ENCODE assay signal across 8 cellular contexts in the genomic region with DNA sequence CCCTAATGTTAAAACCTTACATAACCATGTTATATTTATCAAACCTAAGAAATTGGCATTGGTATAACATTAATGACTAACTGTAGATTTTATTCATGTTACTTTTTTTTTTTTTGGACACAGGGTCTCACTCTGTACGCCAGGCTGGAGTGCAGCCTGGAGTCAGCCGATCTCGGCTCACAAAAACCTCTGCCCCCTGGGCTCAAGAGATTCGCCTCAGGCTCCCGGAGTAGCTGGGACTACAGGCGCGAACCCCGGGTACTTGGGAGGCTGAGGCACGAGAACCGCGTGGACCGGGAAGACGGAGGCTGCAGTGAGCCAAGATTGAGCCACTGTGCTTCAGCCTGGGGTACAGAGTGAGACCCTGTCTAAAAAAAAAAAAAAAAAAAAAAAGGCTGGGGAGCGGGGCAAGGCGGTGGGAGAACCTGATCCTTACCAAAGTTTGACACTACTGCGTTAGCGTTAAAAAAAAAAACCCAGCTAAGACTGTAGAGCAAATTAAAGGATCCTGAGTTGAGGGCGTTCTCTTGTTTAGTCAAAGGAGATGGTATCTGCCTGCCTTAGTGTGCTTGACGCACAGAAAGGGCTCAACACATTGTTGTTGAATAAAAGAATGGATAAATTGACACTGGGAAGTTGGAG. TPM values are rescaled to one million over a fixed set of nuclear protein-coding genes. Genes with fewer than 3 reads are reported as not detected.
DNase-seq lines count a peak whose midpoint lies in the region; FAIRE-seq and TF ChIP-seq lines count a peak whose summit lies in the region.
"Not testable (repeated sequence)": the region's sequence is repeated elsewhere in the genome, so short reads cannot be mapped to it uniquely, and the experiment has no call there.

No MANE protein-coding gene starts in this region.

- H3K56ac ChIP-seq in H1 (replicated peaks; ENCODE audit: insufficient read length, low read depth, low read length) = not testable (repeated sequence)

- not testable (repeated sequence) for H2BK5ac ChIP-seq in H1 (ENCODE audit: low read depth, low read length)

- H3K27me3 Mint-ChIP-seq in activated naive CD4-positive, alpha-beta T cell treated with anti-CD3 and anti-CD28 coated beads for 36 hours (ENCODE audit: low read depth) = not testable (repeated sequence)
- H3K27me3 Mint-ChIP-seq in immature natural killer cell (ENCODE audit: low read depth in 3 of 3) = peaks cover 15 to 22% (median 21%) of the 10 kb centered on the region in 3 donors
- H3K27me3 Mint-ChIP-seq in type B pancreatic cell = peaks cover 61% of the 10 kb centered on the region

- intact Hi-C loops in activated naive CD4-positive, alpha-beta T cell treated with anti-CD3 and anti-CD28 coated beads for 36 hours (cut with micrococcal nuclease) = loop anchor here (1.0 to 2.0 kb wide), 3 partner anchors 43 to 131 kb away; no protein-coding TSS in a partner anchor

- H2BK12ac ChIP-seq in H1 (ENCODE audit: low read depth, low read length) = not testable (repeated sequence)

- not testable (repeated sequence) for H3K4ac ChIP-seq in H1 (replicated peaks; ENCODE audit: insufficient read length, low read depth, low read length)

- CTCF ChIA-PET in activated naive CD4-positive, alpha-beta T cell treated with anti-CD3 and anti-CD28 coated beads for 36 hours (lab: Charles Lee) = interaction anchor here (0.6 to 0.7 kb wide), 2 partner anchors 204 to 210 kb away, joined by 3 to 4 read pairs; no protein-coding TSS in a partner anchor
- CTCF ChIA-PET in H1 (lab: Charles Lee; ENCODE audit: partially characterized antibody) = not testable (repeated sequence)

- H3K14ac ChIP-seq in H1 (ENCODE audit: insufficient read length) = not testable (repeated sequence)

- not testable (repeated sequence) for H4K20me1 ChIP-seq in H1 (replicated peaks in 1 of 2; ENCODE audit: control insufficient read depth in 1 of 2, insufficient read depth in 2 of 2, low read length in 2 of 2); osteoblast (ENCODE audit: insufficient read depth, low read length)

- H2BK20ac ChIP-seq in H1 (ENCODE audit: low read length) = not testable (repeated sequence)

- TF ChIP-seq EP300 in H1 (IDR thresholded peaks at IDR 0.05; ENCODE audit: borderline replicate concordance in 1 of 2, low read depth in 2 of 2, low read length in 2 of 2) = not testable (repeated sequence)

- H3K23ac ChIP-seq in H1 (ENCODE audit: insufficient read length) = not testable (repeated sequence)

- H3K4me3 Mint-ChIP-seq in activated naive CD4-positive, alpha-beta T cell treated with anti-CD3 and anti-CD28 coated beads for 36 hours = peak overlapping the region; percentile 88
- H3K4me3 Mint-ChIP-seq in immature natural killer cell (peak overlapping the region; percentile 90 to 97 (median 96)), type B pancreatic cell (peak overlapping the region; percentile 96)

- H2BK15ac ChIP-seq in H1 (ENCODE audit: low read length) = not testable (repeated sequence)

- not testable (repeated sequence) for H4K5ac ChIP-seq in H1 (ENCODE audit: insufficient read length, low read depth, low read length)

- not testable (repeated sequence) for H3K9me3 Mint-ChIP-seq in activated naive CD4-positive, alpha-beta T cell treated with anti-CD3 and anti-CD28 coated beads for 36 hours; immature natural killer cell; type B pancreatic cell

- not testable (repeated sequence) for H4K8ac ChIP-seq in H1 (ENCODE audit: extremely low read depth, insufficient read depth, low read length)

- not testable (repeated sequence) for H3K23me2 ChIP-seq in H1 (ENCODE audit: low read depth, low read length)

- H2AFZ ChIP-seq in H1 (ENCODE audit: low read length); osteoblast (ENCODE audit: low read length): not testable (repeated sequence)

- not testable (repeated sequence) for H3K79me1 ChIP-seq in H1 (ENCODE audit: low read depth, low read length)

- H3K9ac ChIP-seq in H1 (replicated peaks in 1 of 4; ENCODE audit: extremely low read depth in 1 of 4, low read depth in 3 of 4, low read length in 3 of 4) = not testable (repeated sequence)

- TF ChIP-seq CTCF in LNCaP clone FGC (IDR thresholded peaks at IDR 0.05; ENCODE audit: control insufficient read depth, extremely low read depth, insufficient read depth); H1 (IDR thresholded peaks at IDR 0.05; ENCODE audit: control extremely low read depth in 1 of 3, insufficient read depth in 1 of 3, low read depth in 1 of 3, low read length in 3 of 3); osteoblast (IDR thresholded peaks at IDR 0.05; ENCODE audit: extremely low read depth, low read depth, low read length); type B pancreatic cell (conservative IDR thresholded peaks at IDR 0.05): not testable (repeated sequence)

- not testable (repeated sequence) for TF ChIP-seq RAD21 in H1 (IDR thresholded peaks at IDR 0.05 in 1 of 2, conservative IDR thresholded peaks at IDR 0.05 in 1 of 2; ENCODE audit: low read depth in 2 of 2, low read length in 2 of 2)

- H3K36me3 Mint-ChIP-seq in activated naive CD4-positive, alpha-beta T cell treated with anti-CD3 and anti-CD28 coated beads for 36 hours (ENCODE audit: low read depth); immature natural killer cell; type B pancreatic cell: not testable (repeated sequence)

- H3K9me3 ChIP-seq in SJSA1 (replicated peaks); H1 (ENCODE audit: insufficient read depth in 2 of 2, low read depth in 1 of 2, low read length in 1 of 2); osteoblast (ENCODE audit: low read depth, low read length): not testable (repeated sequence)

- DNase-seq in ELF-1 (ENCODE audit: low read depth, low spot score) (peak; percentile 29), immature natural killer cell (peak in 2 of 3 donors; percentile 29 to 45)
- DNase-seq in LNCaP clone FGC (ENCODE audit: low read depth); SJSA1 (ENCODE audit: low read depth in 1 of 2, low spot score in 2 of 2); activated naive CD4-positive, alpha-beta T cell treated with anti-CD3 and anti-CD28 coated beads for 36 hours; H1 (ENCODE audit: low read depth in 1 of 2, low spot score in 2 of 2); osteoblast (ENCODE audit: insufficient read length, low spot score, missing footprints); type B pancreatic cell (ENCODE audit: extremely low spot score, unreplicated experiment): not testable (repeated sequence)

- H3K4me1 Mint-ChIP-seq in activated naive CD4-positive, alpha-beta T cell treated with anti-CD3 and anti-CD28 coated beads for 36 hours (ENCODE audit: low read depth) = peaks cover 18% of the 10 kb centered on the region
- H3K4me1 Mint-ChIP-seq in immature natural killer cell (peaks cover 37 to 50% of the 10 kb centered on the region in 2 donors), type B pancreatic cell (ENCODE audit: unreplicated experiment) (peaks cover 21% of the 10 kb centered on the region)

- peak overlapping the region; percentile 60 to 66 for H3K4me2 ChIP-seq in H1 (ENCODE audit: insufficient read depth in 1 of 2, low read depth in 2 of 2, low read length in 2 of 2)
- H3K4me2 ChIP-seq in osteoblast (ENCODE audit: insufficient read depth, low read length) = peak overlapping the region; percentile 87

- H3K18ac ChIP-seq in H1 (ENCODE audit: extremely low read depth, low read length) = not testable (repeated sequence)

- H2BK120ac ChIP-seq in H1 (replicated peaks; ENCODE audit: low read depth, low read length) = not testable (repeated sequence)

- WGBS in H1 (ENCODE audit: extremely low coverage in 1 of 2, insufficient coverage in 1 of 2, insufficient read length in 1 of 2, insufficient replicate concordance in 2 of 2, low coverage in 1 of 2, low lambda C conversion rate in 2 of 2, missing lambda C conversion rate in 1 of 2), 2 experiments = 25% methylated on average over 17 of the region's 19 CpGs; no CpG with 5 or more reads in 1 of the 2 experiments

- not testable (repeated sequence) for TF ChIP-seq POLR2A in H1 (IDR thresholded peaks at IDR 0.05; ENCODE audit: control extremely low read depth in 1 of 2, low read depth in 2 of 2, low read length in 2 of 2)

- H3K27me3 ChIP-seq in SJSA1 (replicated peaks); osteoblast (ENCODE audit: insufficient read depth, low read length): not testable (repeated sequence)
- peaks cover 11 to 19% (median 14%) of the 10 kb centered on the region in 4 experiments; a peak in 6 of 7 replicates for H3K27me3 ChIP-seq in H1 (replicated peaks in 1 of 4; ENCODE audit: control insufficient read depth in 3 of 4, extremely low read depth in 1 of 4, insufficient read depth in 3 of 4, low read length in 3 of 4)

- not testable (repeated sequence) for H3K79me2 ChIP-seq in H1 (ENCODE audit: control insufficient read depth in 1 of 2, insufficient read depth in 2 of 2, low read length in 2 of 2); osteoblast (ENCODE audit: insufficient read depth, low read length)

- not testable (repeated sequence) for H2AK5ac ChIP-seq in H1 (ENCODE audit: low read depth, low read length)

- H3K4me3 ChIP-seq in LNCaP clone FGC (ENCODE audit: low read depth, low read length) = peak overlapping the region; percentile 70
- peak overlapping the region; percentile 42 for H3K4me3 ChIP-seq in SJSA1
- H3K4me3 ChIP-seq in H1 (ENCODE audit: extremely low read depth in 1 of 4, insufficient read depth in 2 of 4, low read depth in 3 of 4, low read length in 4 of 4) = peak overlapping the region; percentile 27 to 68 (median 58); a peak in 6 of 8 replicates
- peak overlapping the region; percentile 83 for H3K4me3 ChIP-seq in osteoblast (ENCODE audit: insufficient read depth, low read length)

- H3K27ac ChIP-seq in SJSA1; H1 (ENCODE audit: low read depth, low read length); osteoblast (ENCODE audit: low read depth, low read length): not testable (repeated sequence)

- not testable (repeated sequence) for H3K36me3 ChIP-seq in SJSA1; H1 (ENCODE audit: control insufficient read depth in 2 of 4, insufficient read depth in 4 of 4, low read length in 3 of 4); osteoblast (ENCODE audit: insufficient read depth, low read length)

- not testable (repeated sequence) for FAIRE-seq in H1 (lab: Jason Lieb, UNC)

- not testable (repeated sequence) for H3K4me1 ChIP-seq in SJSA1 (replicated peaks); H1 (replicated peaks in 1 of 4; ENCODE audit: control insufficient read depth in 3 of 4, insufficient read depth in 4 of 4, low read length in 3 of 4)
- H3K4me1 ChIP-seq in osteoblast (ENCODE audit: insufficient read depth, low read length) = peaks cover 12% of the 10 kb centered on the region

- not testable (repeated sequence) for H4K91ac ChIP-seq in H1 (replicated peaks; ENCODE audit: insufficient read length, low read length)

- peak overlapping the region; percentile 96 for H3K27ac Mint-ChIP-seq in activated naive CD4-positive, alpha-beta T cell treated with anti-CD3 and anti-CD28 coated beads for 36 hours
- peak overlapping the region; percentile 92 to 99 (median 96) for H3K27ac Mint-ChIP-seq in immature natural killer cell
- peak overlapping the region; percentile 97 for H3K27ac Mint-ChIP-seq in type B pancreatic cell

- POLR2A ChIA-PET in H1 (lab: Charles Lee; ENCODE audit: partially characterized antibody) = not testable (repeated sequence)

RNA-seq across cellular contexts. Expression of a gene that starts 5.2 kb away (rescaled TPM):
- 0.06 and 0.18 TPM in 2 replicates for total RNA-seq in SJSA1 (2014; rRNA removed; shearing (Covaris generic))
- total RNA-seq in activated naive CD4-positive, alpha-beta T cell treated with anti-CD3 and anti-CD28 coated beads for 36 hours = under 1 TPM; 0.12 to 0.25 TPM
- 0.15 and 0.17 TPM in 2 replicates for total RNA-seq in H1 (2021; fragmentation: NEBNext Ultra II Directional; extraction: Animal tissue kit (Norgen Biotek cat#: 25700))
- polyA plus RNA-seq in H1 (2011; rRNA removed) (0.05 and 0.06 TPM in 2 replicates), immature natural killer cell (1 to 10 TPM in 2 of 3 donors, under 1 TPM in 1; 0.61 to 8.8 (median 6.9) TPM)
- 0.05 TPM for polyA plus RNA-seq in H1 (2011; cell fraction: cytosol; rRNA removed)
- not detected for polyA plus RNA-seq in H1 (2011; cell fraction: nucleus; rRNA removed)
- polyA plus RNA-seq in H1 (2012, experiment 1 of 2) = 0.11 to 0.15 TPM in 2 of 4 replicates, not detected in the others
- polyA plus RNA-seq in H1 (2012, experiment 2 of 2) = 0.08 TPM
- not detected for polyA plus RNA-seq in H1 (2013, experiment 1 of 2)
- polyA plus RNA-seq in H1 (2013, experiment 2 of 2) = not detected
- polyA minus RNA-seq in H1 (2011; rRNA and poly(A)+ RNA removed) = not detected in 2 replicates
- polyA minus RNA-seq in H1 (2011; cell fraction: cytosol; rRNA and poly(A)+ RNA removed) = not detected
- polyA minus RNA-seq in H1 (2011; cell fraction: nucleus; rRNA and poly(A)+ RNA removed) = 0.30 TPM
- total RNA-seq in osteoblast (0.36 and 0.88 TPM in 2 replicates), type B pancreatic cell (ENCODE audit: low replicate concordance) (0.77 and 1.0 TPM in 2 replicates)

RNA-seq across cellular contexts. Expression of a gene that starts 20.0 kb away (rescaled TPM):
- total RNA-seq in SJSA1 (2014; rRNA removed; shearing (Covaris generic)) = not detected in 2 replicates
- total RNA-seq in activated naive CD4-positive, alpha-beta T cell treated with anti-CD3 and anti-CD28 coated beads for 36 hours = under 1 TPM in 1 of 2 experiments, not detected in 1; 0.19 TPM
- total RNA-seq in H1 (2021; fragmentation: NEBNext Ultra II Directional; extraction: Animal tissue kit (Norgen Biotek cat#: 25700)) = not detected in 2 replicates
- polyA plus RNA-seq in H1 (2011; rRNA removed) (not detected in 2 replicates), immature natural killer cell (1,000 to 10,000 TPM in 2 of 3 donors, 100 to 1,000 TPM in 1; 491 to 1,637 (median 1,471) TPM)
- not detected for polyA plus RNA-seq in H1 (2011; cell fraction: cytosol; rRNA removed)
- polyA plus RNA-seq in H1 (2011; cell fraction: nucleus; rRNA removed) = not detected
- polyA plus RNA-seq in H1 (2012, experiment 1 of 2) = not detected in 4 replicates
- not detected for polyA plus RNA-seq in H1 (2012, experiment 2 of 2)
- not detected for polyA plus RNA-seq in H1 (2013, experiment 1 of 2)
- not detected for polyA plus RNA-seq in H1 (2013, experiment 2 of 2)
- polyA minus RNA-seq in H1 (2011; rRNA and poly(A)+ RNA removed) = not detected in 2 replicates
- polyA minus RNA-seq in H1 (2011; cell fraction: cytosol; rRNA and poly(A)+ RNA removed) = not detected
- polyA minus RNA-seq in H1 (2011; cell fraction: nucleus; rRNA and poly(A)+ RNA removed) = not detected
- total RNA-seq in osteoblast (under 0.01 TPM in 1 of 2 replicates, not detected in the other), type B pancreatic cell (ENCODE audit: low replicate concordance) (0.17 TPM in 1 of 2 replicates, not detected in the other)

RNA-seq across cellular contexts. Expression of a gene that starts 24.3 kb away (rescaled TPM):
- total RNA-seq in SJSA1 (2014; rRNA removed; shearing (Covaris generic)) = 0.18 and 0.28 TPM in 2 replicates
- total RNA-seq in activated naive CD4-positive, alpha-beta T cell treated with anti-CD3 and anti-CD28 coated beads for 36 hours = not detected
- 0.55 and 0.71 TPM in 2 replicates for total RNA-seq in H1 (2021; fragmentation: NEBNext Ultra II Directional; extraction: Animal tissue kit (Norgen Biotek cat#: 25700))
- polyA plus RNA-seq in H1 (2011; rRNA removed) = 0.28 and 0.86 TPM in 2 replicates
- polyA plus RNA-seq in H1 (2011; cell fraction: cytosol; rRNA removed) = 0.49 TPM
- polyA plus RNA-seq in H1 (2011; cell fraction: nucleus; rRNA removed) = 0.26 TPM
- 0.39 to 0.71 TPM (median 0.51 TPM) in 4 replicates for polyA plus RNA-seq in H1 (2012, experiment 1 of 2)
- 0.30 TPM for polyA plus RNA-seq in H1 (2012, experiment 2 of 2)
- polyA plus RNA-seq in H1 (2013, experiment 1 of 2) = 1.6 TPM
- polyA plus RNA-seq in H1 (2013, experiment 2 of 2) = 1.7 TPM
- 0.19 and 0.34 TPM in 2 replicates for polyA minus RNA-seq in H1 (2011; rRNA and poly(A)+ RNA removed)
- not detected for polyA minus RNA-seq in H1 (2011; cell fraction: cytosol; rRNA and poly(A)+ RNA removed)
- polyA minus RNA-seq in H1 (2011; cell fraction: nucleus; rRNA and poly(A)+ RNA removed) = not detected
- 1 to 10 TPM in 2 of 3 donors, under 1 TPM in 1; 0.71 to 5.2 (median 2.1) TPM for polyA plus RNA-seq in immature natural killer cell
- 0.59 and 1.4 TPM in 2 replicates for total RNA-seq in osteoblast
- 0.62 and 2.1 TPM in 2 replicates for total RNA-seq in type B pancreatic cell (ENCODE audit: low replicate concordance)
